8 cellular contexts compared by ENCODE assay signal in the genomic region with DNA sequence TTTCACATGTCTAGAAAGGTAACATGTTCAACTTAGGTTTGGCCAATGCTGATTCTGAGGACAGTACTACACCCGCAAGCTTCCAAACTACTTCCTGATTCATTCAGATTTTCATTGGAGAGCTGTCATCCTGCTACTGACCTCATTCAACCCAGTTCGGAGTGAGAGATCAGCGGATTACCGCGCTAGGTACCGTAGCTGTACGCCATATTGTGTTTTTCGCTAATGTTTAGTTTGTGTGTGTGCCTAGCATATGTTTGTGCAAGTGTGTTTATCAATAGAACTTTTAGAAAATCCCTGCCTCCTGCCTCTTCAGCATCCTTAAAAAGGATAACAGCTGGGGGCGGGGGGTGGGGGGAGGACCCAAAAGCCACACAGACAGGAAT. TPM values are rescaled to one million over a fixed set of nuclear protein-coding genes. Genes with fewer than 3 reads are reported as not detected.
DNase-seq lines count a peak whose midpoint lies in the region; ATAC-seq and TF ChIP-seq lines count a peak whose summit lies in the region.

No MANE protein-coding gene starts in this region.

- H3K9me3 ChIP-seq in AG04450 (ENCODE audit: control insufficient read depth, insufficient read depth, low read length): no peaks in the 10 kb centered on the region
- no peaks in the 10 kb centered on the region for H3K9me3 ChIP-seq in lower lobe of right lung

- peak; percentile 33 for DNase-seq in AG04450 (ENCODE audit: low read depth, low spot score)
- peak; percentile 58 for DNase-seq in NCI-H2227 (lab: John Stamatoyannopoulos, UW; ENCODE audit: unreplicated experiment)
- peak; percentile 56 for DNase-seq in activated CD4-positive, alpha-beta T cell treated with anti-CD3 and anti-CD28 coated beads for 48 hours
- DNase-seq in ecto neural progenitor cell (ENCODE audit: low spot score): peak; percentile 48
- no peak for DNase-seq in lower lobe of right lung
- peak; percentile 46 for DNase-seq in stimulated activated CD8-positive, alpha-beta memory T cell treated with anti-CD3 and anti-CD28 coated beads, Interleukin-4, amount 100 ng/mL, for 48 hours

- no peaks in the 10 kb centered on the region for H3K36me3 ChIP-seq in lower lobe of right lung

- POLR2A ChIA-PET in AG04450 (lab: Yijun Ruan, JAX): interaction anchor here (0.6 to 1.7 kb wide), 10 partner anchors 9 to 639 kb away, joined by 3 to 11 read pairs (median 5); no protein-coding TSS in a partner anchor

- H3K27me3 ChIP-seq in AG04450 (ENCODE audit: control insufficient read depth, insufficient read depth, low read length) (no peaks in the 10 kb centered on the region), lower lobe of right lung (ENCODE audit: low read depth) (no peaks in the 10 kb centered on the region)

- ATAC-seq in GM19351 (IDR thresholded peaks at IDR 0.05; ENCODE audit: unreplicated experiment) (peak; percentile 7), lower lobe of right lung (peak; percentile 3 to 27), GM18873 (IDR thresholded peaks at IDR 0.05; ENCODE audit: low FRiP score, unreplicated experiment) (no peak)

- intact Hi-C loops in lower lobe of right lung (cut with DNase I): no loop called here

- peaks cover 18% of the 10 kb centered on the region for H3K4me1 ChIP-seq in lower lobe of right lung

- H3K4me3 ChIP-seq in AG04450 (ENCODE audit: low read depth, low read length) (peak overlapping the region; percentile 74), lower lobe of right lung (peak overlapping the region; percentile 75)

- TF ChIP-seq CTCF in AG04450 (IDR thresholded peaks at IDR 0.05; ENCODE audit: low read depth, low read length) (no peak), lower lobe of right lung (IDR thresholded peaks at IDR 0.05) (no peak)

- CTCF ChIA-PET in AG04450 (lab: Charles Lee): interaction anchor here (0.6 to 1.5 kb wide), 4 partner anchors 53 to 639 kb away, joined by 4 to 5 read pairs (median 4); no protein-coding TSS in a partner anchor

- H3K27ac ChIP-seq in AG04450 (ENCODE audit: low read depth, low read length): peak overlapping the region; percentile 93
- H3K27ac ChIP-seq in lower lobe of right lung: peak overlapping the region; percentile 97

RNA-seq across cellular contexts. Expression of a gene that starts 1.1 kb away (rescaled TPM):
- polyA plus RNA-seq in AG04450 (2011; rRNA removed): 2.6 and 3.0 TPM in 2 replicates
- 55.8 and 68.6 TPM in 2 replicates for polyA minus RNA-seq in AG04450 (2011; rRNA and poly(A)+ RNA removed)
- total RNA-seq in lower lobe of right lung: 66.4 TPM
